ENCODE assay signal across 8 cellular contexts in genomic region chr4:152534541-152535231, GRCh38. TPM values are rescaled to one million over a fixed set of nuclear protein-coding genes. Genes with fewer than 3 reads are reported as not detected.
DNase-seq lines count a peak whose midpoint lies in the region; ATAC-seq lines count a peak whose summit lies in the region.

No MANE protein-coding gene starts in this region.

- peak overlapping the region; percentile 81 for H3K27ac Mint-ChIP-seq in activated CD4-positive, alpha-beta memory T cell treated with anti-CD3 and anti-CD28 coated beads for 36 hours
- peak overlapping the region; percentile 70 for H3K27ac Mint-ChIP-seq in stimulated activated naive CD8-positive, alpha-beta T cell treated with anti-CD3 and anti-CD28 coated beads, Interleukin-15, Interleukin-2, amounts not matched to agents 100 ng/mL and 50 ng/mL, for 24 hours

- peak overlapping the region; percentile 95 for H3K4me3 Mint-ChIP-seq in activated CD4-positive, alpha-beta memory T cell treated with anti-CD3 and anti-CD28 coated beads for 36 hours
- peak overlapping the region; percentile 95 for H3K4me3 Mint-ChIP-seq in stimulated activated naive CD8-positive, alpha-beta T cell treated with anti-CD3 and anti-CD28 coated beads, Interleukin-15, Interleukin-2, amounts not matched to agents 100 ng/mL and 50 ng/mL, for 24 hours

- CTCF ChIA-PET in activated CD4-positive, alpha-beta memory T cell treated with anti-CD3 and anti-CD28 coated beads for 36 hours (lab: Charles Lee), result interaction anchor here (0.8 to 2.6 kb wide), 4 partner anchors 9 to 105 kb away, joined by 3 to 14 read pairs (median 4); no protein-coding TSS in a partner anchor

- H3K27me3 Mint-ChIP-seq in activated CD4-positive, alpha-beta memory T cell treated with anti-CD3 and anti-CD28 coated beads for 36 hours, result no peaks in the 10 kb centered on the region
- H3K27me3 Mint-ChIP-seq in stimulated activated naive CD8-positive, alpha-beta T cell treated with anti-CD3 and anti-CD28 coated beads, Interleukin-15, Interleukin-2, amounts not matched to agents 100 ng/mL and 50 ng/mL, for 24 hours, result no peaks in the 10 kb centered on the region

- POLR2A ChIA-PET in activated CD4-positive, alpha-beta memory T cell treated with anti-CD3 and anti-CD28 coated beads for 36 hours (lab: Charles Lee), result interaction anchor here (0.9 to 4.7 kb wide), 4 partner anchors 12 to 245 kb away, joined by 3 to 81 read pairs (median 8); partner anchors contain the start of gene TIGD4

- peak overlapping the region; percentile 90 for H3K4me3 ChIP-seq in endocrine pancreas (ENCODE audit: control insufficient read depth, insufficient read depth, low read length)

- H3K9ac ChIP-seq in endocrine pancreas (ENCODE audit: control insufficient read depth, insufficient read depth, low read length), result peak overlapping the region; percentile 79

- H3K36me3 Mint-ChIP-seq in activated CD4-positive, alpha-beta memory T cell treated with anti-CD3 and anti-CD28 coated beads for 36 hours, result peaks cover 25% of the 10 kb centered on the region
- peaks cover 38% of the 10 kb centered on the region for H3K36me3 Mint-ChIP-seq in stimulated activated naive CD8-positive, alpha-beta T cell treated with anti-CD3 and anti-CD28 coated beads, Interleukin-15, Interleukin-2, amounts not matched to agents 100 ng/mL and 50 ng/mL, for 24 hours (ENCODE audit: low read depth)

- no peaks in the 10 kb centered on the region for H3K9me3 ChIP-seq in endocrine pancreas (ENCODE audit: control insufficient read depth, low read length)

- H3K27me3 ChIP-seq in endocrine pancreas (ENCODE audit: control insufficient read depth, insufficient read depth, low read length), result no peaks in the 10 kb centered on the region

- intact Hi-C loops in activated CD4-positive, alpha-beta memory T cell treated with anti-CD3 and anti-CD28 coated beads for 36 hours (cut with micrococcal nuclease), result loop anchor here (5.0 to 10.0 kb wide), 3 partner anchors 248 to 960 kb away; no protein-coding TSS in a partner anchor

- H3K4me1 Mint-ChIP-seq in activated CD4-positive, alpha-beta memory T cell treated with anti-CD3 and anti-CD28 coated beads for 36 hours (ENCODE audit: low read depth), result peaks cover 61% of the 10 kb centered on the region
- H3K4me1 Mint-ChIP-seq in stimulated activated naive CD8-positive, alpha-beta T cell treated with anti-CD3 and anti-CD28 coated beads, Interleukin-15, Interleukin-2, amounts not matched to agents 100 ng/mL and 50 ng/mL, for 24 hours (ENCODE audit: low read depth), result peaks cover 74% of the 10 kb centered on the region

- peaks cover 21% of the 10 kb centered on the region for H3K4me1 ChIP-seq in endocrine pancreas (ENCODE audit: control insufficient read depth, insufficient read depth, low read length)

- no peaks in the 10 kb centered on the region for H3K9me3 Mint-ChIP-seq in activated CD4-positive, alpha-beta memory T cell treated with anti-CD3 and anti-CD28 coated beads for 36 hours
- H3K9me3 Mint-ChIP-seq in stimulated activated naive CD8-positive, alpha-beta T cell treated with anti-CD3 and anti-CD28 coated beads, Interleukin-15, Interleukin-2, amounts not matched to agents 100 ng/mL and 50 ng/mL, for 24 hours, result no peaks in the 10 kb centered on the region

- DNase-seq in DMS53 (lab: John Stamatoyannopoulos, UW), result peak; percentile 59
- DNase-seq in M059J (ENCODE audit: low read depth), result peak; percentile 33
- peak; percentile 68 for DNase-seq in activated CD4-positive, alpha-beta memory T cell treated with anti-CD3 and anti-CD28 coated beads for 36 hours
- DNase-seq in mucosa of gallbladder (ENCODE audit: low spot score), result peak; percentile 33
- no peak for DNase-seq in middle frontal gyrus (ENCODE audit: extremely low spot score, low spot score)

- ATAC-seq in GM18870 (IDR thresholded peaks at IDR 0.05; ENCODE audit: unreplicated experiment), result no peak

- no peaks in the 10 kb centered on the region for H3K36me3 ChIP-seq in endocrine pancreas (ENCODE audit: control insufficient read depth, insufficient read depth, low read length)

RNA-seq across cellular contexts. Expression of gene FBXW7, which starts 1.2 kb away (rescaled TPM):
- total RNA-seq in M059J (2014; rRNA removed; shearing (Covaris generic)), result 16.0 and 18.1 TPM in 2 replicates
- 10 to 100 TPM; 35.8 to 37.8 TPM for total RNA-seq in activated CD4-positive, alpha-beta memory T cell treated with anti-CD3 and anti-CD28 coated beads for 36 hours
- total RNA-seq in mucosa of gallbladder, result 29.7 TPM
